In genomic region chr10:122343135-122343800, GRCh38 we compare ENCODE assay signal across 8 cellular contexts.
"Had no signal": no experiment of that assay in that cellular context is flagged by ENCODE, and none has a peak within 500 bp of the region (broad histone marks: within the 10 kb centered on the region; RNA-seq: fewer than 3 reads in every experiment).

No MANE protein-coding gene starts in this region.

- H3K27ac ChIP-seq: ascending aorta had no signal

- H3K4me3 Mint-ChIP-seq: activated naive CD4-positive, alpha-beta T cell treated with anti-CD3 and anti-CD28 coated beads, Interleukin-2, amount 10 ng/mL, durations not matched to agents 7 days and 5 days; nephron had no signal

- H3K27me3 ChIP-seq: ascending aorta, esophagus squamous epithelium, transverse colon had no signal

- H3K9me3 Mint-ChIP-seq: activated naive CD4-positive, alpha-beta T cell treated with anti-CD3 and anti-CD28 coated beads, Interleukin-2, amount 10 ng/mL, durations not matched to agents 7 days and 5 days; activated T-helper 2 cell treated with anti-CD3 and anti-CD28 coated beads, Interferon-gamma antibody, Interleukin-2, Interleukin-4, amounts not matched to agents 10 μg/mL and 5 μg/mL and 100 μg/mL, durations not matched to agents 14 hours and 24 hours and 36 hours had no signal

- H3K27ac Mint-ChIP-seq: activated naive CD4-positive, alpha-beta T cell treated with anti-CD3 and anti-CD28 coated beads, Interleukin-2, amount 10 ng/mL, durations not matched to agents 7 days and 5 days; activated T-helper 2 cell treated with anti-CD3 and anti-CD28 coated beads, Interferon-gamma antibody, Interleukin-2, Interleukin-4, amounts not matched to agents 10 μg/mL and 5 μg/mL and 100 μg/mL, durations not matched to agents 14 hours and 24 hours and 36 hours had no signal

- H3K4me1 ChIP-seq: ascending aorta had no signal

- H3K36me3 Mint-ChIP-seq: activated naive CD4-positive, alpha-beta T cell treated with anti-CD3 and anti-CD28 coated beads, Interleukin-2, amount 10 ng/mL, durations not matched to agents 7 days and 5 days had no signal

- FAIRE-seq: bronchial epithelial cell had no signal

- DNase-seq: esophagus squamous epithelium, kidney had no signal

- H3K36me3 ChIP-seq: ascending aorta, esophagus squamous epithelium, transverse colon had no signal

- H3K9me3 ChIP-seq: ascending aorta, esophagus squamous epithelium, transverse colon had no signal

- H3K4me3 ChIP-seq: ascending aorta, esophagus squamous epithelium, transverse colon had no signal
